22 cellular contexts compared by ENCODE assay signal in genomic region chr6:41553405-41553999, GRCh38.
"Had no signal": no experiment of that assay in that cellular context is flagged by ENCODE, and none has a peak within 500 bp of the region (broad histone marks: within the 10 kb centered on the region; RNA-seq: fewer than 3 reads in every experiment).

No MANE protein-coding gene starts in this region.

- H3K27me3 ChIP-seq: adrenal gland, ascending aorta, breast epithelium, colonic mucosa, gastrocnemius medialis, suprapubic skin, tibial nerve had no signal

- H3K4me3 Mint-ChIP-seq: activated naive CD8-positive, alpha-beta T cell; activated T-cell treated with anti-CD3 and anti-CD28 coated beads, Interleukin-2, amount 50 U/mL, for 24 hours; activated T-helper 17 cell treated with anti-CD3 and anti-CD28 coated beads, Interleukin-2, amount 50 U/mL, for 72 hours; central memory CD8-positive, alpha-beta T cell; effector memory CD8-positive, alpha-beta T cell; stimulated activated memory B cell treated with anti-CD40 and anti-IgM and Interleukin-4, amounts not matched to agents 10 μg/mL and 1 μg/mL and 100 μg/mL, for 72 hours had no signal

- H3K4me1 ChIP-seq: colonic mucosa had no signal

- H3K36me3 ChIP-seq: adrenal gland, breast epithelium, colonic mucosa, gastrocnemius medialis, suprapubic skin had no signal

- H3K9me3 Mint-ChIP-seq: activated T-cell treated with anti-CD3 and anti-CD28 coated beads, Interleukin-2, amount 50 U/mL, for 24 hours; activated T-helper 17 cell treated with anti-CD3 and anti-CD28 coated beads, Interleukin-2, amount 50 U/mL, for 72 hours; central memory CD8-positive, alpha-beta T cell; effector memory CD8-positive, alpha-beta T cell; naive thymus-derived CD4-positive, alpha-beta T cell; stimulated activated memory B cell treated with anti-CD40 and anti-IgM and Interleukin-4, amounts not matched to agents 10 μg/mL and 1 μg/mL and 100 μg/mL, for 72 hours had no signal

- H3K4me3 ChIP-seq: adrenal gland, ascending aorta, breast epithelium, colonic mucosa, dorsolateral prefrontal cortex, esophagus squamous epithelium, gastrocnemius medialis, lower lobe of right lung, stomach, suprapubic skin, tibial nerve had no signal

- H3K9me3 ChIP-seq: adrenal gland, ascending aorta, breast epithelium, colonic mucosa, esophagus squamous epithelium, gastrocnemius medialis, lower lobe of right lung, stomach, suprapubic skin, tibial nerve had no signal

- H3K27ac Mint-ChIP-seq: activated naive CD8-positive, alpha-beta T cell; activated T-cell treated with anti-CD3 and anti-CD28 coated beads, Interleukin-2, amount 50 U/mL, for 24 hours; activated T-helper 17 cell treated with anti-CD3 and anti-CD28 coated beads, Interleukin-2, amount 50 U/mL, for 72 hours; effector memory CD8-positive, alpha-beta T cell; naive thymus-derived CD4-positive, alpha-beta T cell; stimulated activated memory B cell treated with anti-CD40 and anti-IgM and Interleukin-4, amounts not matched to agents 10 μg/mL and 1 μg/mL and 100 μg/mL, for 72 hours had no signal

- DNase-seq: activated T-cell treated with anti-CD3 and anti-CD28 coated beads, Interleukin-2, amount 50 U/mL, for 24 hours; adrenal gland; colonic mucosa; dorsolateral prefrontal cortex; effector memory CD8-positive, alpha-beta T cell; esophagus squamous epithelium; gastrocnemius medialis; left colon; lower lobe of right lung; naive thymus-derived CD4-positive, alpha-beta T cell; small intestine; stimulated activated CD4-positive, alpha-beta T cell treated with anti-CD3 and anti-CD28 coated beads, Interleukin-2, amount 100 ng/mL, for 24 hours; stomach; T-helper 1 cell had no signal

- H3K27me3 Mint-ChIP-seq: activated T-helper 17 cell treated with anti-CD3 and anti-CD28 coated beads, Interleukin-2, amount 50 U/mL, for 72 hours; central memory CD8-positive, alpha-beta T cell; effector memory CD8-positive, alpha-beta T cell; stimulated activated memory B cell treated with anti-CD40 and anti-IgM and Interleukin-4, amounts not matched to agents 10 μg/mL and 1 μg/mL and 100 μg/mL, for 72 hours had no signal

- H3K27ac ChIP-seq: adrenal gland, ascending aorta, colonic mucosa, dorsolateral prefrontal cortex, esophagus squamous epithelium, gastrocnemius medialis, lower lobe of right lung, suprapubic skin, tibial nerve had no signal
